Comparison of ENCODE assay signal across 12 cellular contexts in the genomic region with DNA sequence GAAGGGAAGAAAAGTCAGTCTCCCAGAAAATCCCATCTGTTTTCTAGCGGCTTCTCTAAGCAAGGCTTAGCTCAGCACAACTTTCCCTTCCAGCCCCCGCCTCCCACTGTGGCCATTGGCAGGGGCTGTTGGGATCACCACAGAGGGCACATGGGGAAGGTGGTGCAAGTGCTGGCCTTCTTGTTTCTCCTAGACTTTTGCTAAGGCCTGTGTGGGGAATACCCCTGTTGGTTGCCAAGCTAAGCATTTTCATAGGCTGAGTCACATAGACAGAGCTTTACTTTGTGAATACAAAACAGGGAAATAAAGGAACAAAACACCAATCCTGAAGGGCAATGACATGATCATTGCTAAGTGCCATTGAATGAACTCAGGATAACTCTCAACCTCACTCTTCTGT. TPM values are rescaled to one million over a fixed set of nuclear protein-coding genes. Genes with fewer than 3 reads are reported as not detected.
DNase-seq lines count a peak whose midpoint lies in the region; ATAC-seq and TF ChIP-seq lines count a peak whose summit lies in the region.
"Had no signal": no experiment of that assay in that cellular context is flagged by ENCODE, and none has a peak within 500 bp of the region (broad histone marks: within the 10 kb centered on the region; RNA-seq: fewer than 3 reads in every experiment).

No MANE protein-coding gene starts in this region.

- no peaks in the 10 kb centered on the region for H3K9me3 ChIP-seq in breast epithelium
- H3K9me3 ChIP-seq: Peyer's patch, stomach had no signal

- H3K36me3 ChIP-seq in breast epithelium = no peaks in the 10 kb centered on the region
- H3K36me3 ChIP-seq: Peyer's patch had no signal

- no TSS peak for BruUV-seq in MCF 10A (replicated peaks; lab: Mats Ljungman, UMichigan)

- no peaks in the 10 kb centered on the region for H3K4me1 ChIP-seq in breast epithelium

- no peaks in the 10 kb centered on the region for H3K27me3 Mint-ChIP-seq in MCF 10A (ENCODE audit: insufficient read depth, unreplicated experiment)

- no peak for ATAC-seq in HG02973 (IDR thresholded peaks at IDR 0.05; ENCODE audit: unreplicated experiment)

- POLR2A ChIA-PET in MCF 10A (lab: Yijun Ruan, JAX) = interaction anchor here (0.7 to 0.8 kb wide), 2 partner anchors 10 to 208 kb away, joined by 3 read pairs; no protein-coding TSS in a partner anchor

- no peak overlapping the region for H3K4me3 ChIP-seq in breast epithelium
- H3K4me3 ChIP-seq: Peyer's patch, stomach had no signal

- H3K27ac ChIP-seq in breast epithelium = no peak overlapping the region
- H3K27ac ChIP-seq: stomach had no signal

- no peaks in the 10 kb centered on the region for H3K36me3 Mint-ChIP-seq in MCF 10A (ENCODE audit: insufficient read depth, unreplicated experiment)

- no peak overlapping the region for H3K27ac Mint-ChIP-seq in MCF 10A (ENCODE audit: low read depth, unreplicated experiment)

- H3K27me3 ChIP-seq in breast epithelium = no peaks in the 10 kb centered on the region
- H3K27me3 ChIP-seq: Peyer's patch, stomach had no signal

- DNase-seq in MCF 10A (ENCODE audit: unreplicated experiment) = peak; percentile 55
- no peak for DNase-seq in breast epithelium (ENCODE audit: low spot score in 2 of 2)
- peak; percentile 97 for DNase-seq in astrocyte of the hippocampus (ENCODE audit: low read depth, low spot score)
- peak; percentile 94 for DNase-seq in iris pigment epithelial cell (ENCODE audit: low read depth)
- DNase-seq in pons (ENCODE audit: low spot score) = no peak
- no peak for DNase-seq in iPS-NIHi7 (ENCODE audit: extremely low spot score)
- DNase-seq in DMS 273 (lab: John Stamatoyannopoulos, UW; ENCODE audit: unreplicated experiment) = no peak
- DNase-seq: AML-193, nephron progenitor cell, Peyer's patch, stomach had no signal

- intact Hi-C loops in MCF 10A (cut with micrococcal nuclease) (no loop called here), breast epithelium (cut with DNase I; ENCODE audit: low total_unique reads) (no loop called here)

- no peak overlapping the region for H3K4me3 Mint-ChIP-seq in MCF 10A (ENCODE audit: unreplicated experiment)
- H3K4me3 Mint-ChIP-seq: nephron progenitor cell had no signal

- H3K4me1 Mint-ChIP-seq in MCF 10A (ENCODE audit: insufficient read depth, unreplicated experiment) = peaks cover 7% of the 10 kb centered on the region

- no peaks in the 10 kb centered on the region for H3K9me3 Mint-ChIP-seq in MCF 10A (ENCODE audit: unreplicated experiment)

- TF ChIP-seq CTCF in MCF 10A (IDR thresholded peaks at IDR 0.05; ENCODE audit: unreplicated experiment) (no peak), breast epithelium (IDR thresholded peaks at IDR 0.05) (no peak)

- CTCF ChIA-PET in MCF 10A (lab: Yijun Ruan, JAX) = no interaction called here

- TF ChIP-seq POLR2A in breast epithelium (IDR thresholded peaks at IDR 0.05) = no peak

RNA-seq across cellular contexts. Expression of gene TIAM2, which starts 32.4 kb away (rescaled TPM):
- total RNA-seq in MCF 10A (2022) = 3.1 and 4.8 TPM in 2 replicates
- 10 to 100 TPM in 2 of 3 donors, 1 to 10 TPM in 1; 5.8 to 32.3 (median 12.8) TPM for total RNA-seq in breast epithelium

Comparison
In these comparisons a context has a peak if more than half of its experiments do, and no peak if none do; other contexts are left out.
1. DNase-seq: peak in MCF 10A (single experiment), astrocyte of the hippocampus (single experiment) and iris pigment epithelial cell (single experiment); none in breast epithelium (0 of 2), pons (single experiment), iPS-NIHi7 (single experiment) and DMS 273 (single experiment).